Comparison of ENCODE assay signal across 9 cellular contexts in the genomic region with DNA sequence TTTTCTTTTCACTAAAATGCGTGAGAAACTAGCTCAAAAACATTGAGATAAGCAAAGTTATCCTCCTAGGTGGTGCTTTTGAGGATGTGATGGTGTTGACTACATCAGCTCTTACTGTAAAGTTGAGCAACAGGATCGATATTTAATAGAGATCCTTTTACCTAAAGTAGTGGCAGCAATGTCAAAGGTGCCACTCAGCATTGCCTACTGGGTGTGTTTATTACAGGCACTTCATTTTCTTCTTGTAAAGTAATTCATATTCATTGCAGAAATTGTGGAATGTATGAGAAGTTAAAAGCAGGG. TPM values are rescaled to one million over a fixed set of nuclear protein-coding genes. Genes with fewer than 3 reads are reported as not detected.
DNase-seq lines count a peak whose midpoint lies in the region; ATAC-seq and TF ChIP-seq lines count a peak whose summit lies in the region.
"Had no signal": no experiment of that assay in that cellular context is flagged by ENCODE, and none has a peak within 500 bp of the region (broad histone marks: within the 10 kb centered on the region; RNA-seq: fewer than 3 reads in every experiment).

No MANE protein-coding gene starts in this region.

- no peak for TF ChIP-seq POLR2A in uterus (IDR thresholded peaks at IDR 0.05)

- H3K4me1 ChIP-seq in left ventricle myocardium inferior (peaks cover 37% of the 10 kb centered on the region), uterus (peaks cover 0 to 13% of the 10 kb centered on the region in 2 donors)

- H3K9me3 Mint-ChIP-seq in mesothelial cell of epicardium, result no peaks in the 10 kb centered on the region

- ATAC-seq in Right ventricle myocardium inferior (no peak), GM21360 (IDR thresholded peaks at IDR 0.05; ENCODE audit: unreplicated experiment) (no peak), HG02571 (IDR thresholded peaks at IDR 0.05; ENCODE audit: unreplicated experiment) (no peak)

- H3K27ac Mint-ChIP-seq in mesothelial cell of epicardium, result peak overlapping the region; percentile 92

- no peaks in the 10 kb centered on the region for H3K9me3 ChIP-seq in left ventricle myocardium inferior (replicated peaks)
- H3K9me3 ChIP-seq in uterus, result no peaks in the 10 kb centered on the region

- TF ChIP-seq CTCF in left ventricle myocardium inferior (IDR thresholded peaks at IDR 0.05; ENCODE audit: borderline replicate concordance), result no peak
- no peak for TF ChIP-seq CTCF in brain microvascular endothelial cell (IDR thresholded peaks at IDR 0.05; ENCODE audit: low read depth, low read length, missing control alignments)
- TF ChIP-seq CTCF in mesothelial cell of epicardium (IDR thresholded peaks at IDR 0.05; ENCODE audit: unreplicated experiment), result no peak
- TF ChIP-seq CTCF in uterus (IDR thresholded peaks at IDR 0.05), result no peak

- peaks cover 35% of the 10 kb centered on the region for H3K4me1 Mint-ChIP-seq in mesothelial cell of epicardium

- H3K27me3 ChIP-seq in left ventricle myocardium inferior (ENCODE audit: low read depth) (peaks cover 18% of the 10 kb centered on the region), brain microvascular endothelial cell (replicated peaks) (no peaks in the 10 kb centered on the region), uterus (no peaks in the 10 kb centered on the region)

- no peak overlapping the region for H3K27ac ChIP-seq in left ventricle myocardium inferior (replicated peaks)
- no peak overlapping the region for H3K27ac ChIP-seq in brain microvascular endothelial cell
- no peak overlapping the region for H3K27ac ChIP-seq in uterus

- H3K36me3 ChIP-seq in left ventricle myocardium inferior (peaks cover 31% of the 10 kb centered on the region), brain microvascular endothelial cell (replicated peaks) (peaks cover 35% of the 10 kb centered on the region), uterus (no peaks in the 10 kb centered on the region)

- in situ Hi-C loops in brain microvascular endothelial cell (cut with HindIII; ENCODE audit: low pct_ligation_motif_present, low sequenced_read_pairs), result no loop called here

- no peaks in the 10 kb centered on the region for H3K27me3 Mint-ChIP-seq in mesothelial cell of epicardium (ENCODE audit: low read depth)

- H3K4me3 ChIP-seq in left ventricle myocardium inferior, result peak overlapping the region; percentile 92
- H3K4me3 ChIP-seq in brain microvascular endothelial cell (ENCODE audit: low read depth, low read length), result peak overlapping the region; percentile 97
- H3K4me3 ChIP-seq in uterus, result peak overlapping the region; percentile 80 to 96

- intact Hi-C loops in left ventricle myocardium inferior (cut with micrococcal nuclease) (no loop called here), Right ventricle myocardium inferior (cut with DNase I) (no loop called here), uterus (cut with DNase I; ENCODE audit: low total_unique reads) (no loop called here)

- peaks cover 21% of the 10 kb centered on the region for H3K36me3 Mint-ChIP-seq in mesothelial cell of epicardium

- no peak for DNase-seq in left ventricle myocardium inferior
- DNase-seq in Right ventricle myocardium inferior (ENCODE audit: missing footprints), result no peak
- no peak for DNase-seq in brain microvascular endothelial cell
- DNase-seq in mesothelial cell of epicardium (ENCODE audit: low spot score in 2 of 2, unreplicated experiment in 2 of 2), result no peak
- no peak for DNase-seq in uterus
- DNase-seq in activated CD4-positive, alpha-beta T cell treated with anti-CD3 and anti-CD28 coated beads for 48 hours, result no peak

- H3K4me3 Mint-ChIP-seq in mesothelial cell of epicardium, result peak overlapping the region; percentile 79

RNA-seq across cellular contexts. Expression of gene PSMD3, which starts 1.4 kb away (rescaled TPM):
- total RNA-seq in left ventricle myocardium inferior, result 86.7 TPM
- total RNA-seq in Right ventricle myocardium inferior, result 86.9 TPM
- 107 to 111 TPM (median 110 TPM) in 3 replicates for total RNA-seq in mesothelial cell of epicardium
- 100 to 1,000 TPM in 1 of 4 donors, 10 to 100 TPM in 3; 62.0 to 158 (median 84.7) TPM for total RNA-seq in uterus

RNA-seq across cellular contexts. Expression of gene GSDMA, which starts 19.2 kb away (rescaled TPM):
- 0.66 TPM for total RNA-seq in left ventricle myocardium inferior
- 1.4 TPM for total RNA-seq in Right ventricle myocardium inferior
- total RNA-seq in mesothelial cell of epicardium, result not detected in 3 replicates
- total RNA-seq in uterus, result under 1 TPM in 3 of 4 donors, not detected in 1; 0.18 to 0.35 (median 0.26) TPM
- total RNA-seq: myocyte had no signal

RNA-seq across cellular contexts. Expression of gene CSF3, which starts 33.2 kb away (rescaled TPM):
- not detected for total RNA-seq in left ventricle myocardium inferior
- total RNA-seq in Right ventricle myocardium inferior, result not detected
- not detected in 3 replicates for total RNA-seq in mesothelial cell of epicardium
- total RNA-seq in uterus, result 1 to 10 TPM in 1 of 4 donors, under 1 TPM in 1, not detected in 2; 0.29 to 5.0 TPM

RNA-seq across cellular contexts. Expression of gene LRRC3C, which starts 54.5 kb away (rescaled TPM):
- not detected for total RNA-seq in left ventricle myocardium inferior
- total RNA-seq in Right ventricle myocardium inferior, result not detected
- total RNA-seq in mesothelial cell of epicardium, result not detected in 3 replicates
- under 1 TPM in 1 of 4 donors, not detected in 3; 0.52 TPM for total RNA-seq in uterus
- total RNA-seq: myocyte had no signal

RNA-seq across cellular contexts. Expression of gene ORMDL3, which starts 54.6 kb away (rescaled TPM):
- total RNA-seq in left ventricle myocardium inferior (44.7 TPM), Right ventricle myocardium inferior (34.7 TPM), mesothelial cell of epicardium (67.1 to 78.3 TPM (median 69.4 TPM) in 3 replicates), uterus (10 to 100 TPM; 15.9 to 71.5 (median 42.9) TPM)
